In the genomic region with DNA sequence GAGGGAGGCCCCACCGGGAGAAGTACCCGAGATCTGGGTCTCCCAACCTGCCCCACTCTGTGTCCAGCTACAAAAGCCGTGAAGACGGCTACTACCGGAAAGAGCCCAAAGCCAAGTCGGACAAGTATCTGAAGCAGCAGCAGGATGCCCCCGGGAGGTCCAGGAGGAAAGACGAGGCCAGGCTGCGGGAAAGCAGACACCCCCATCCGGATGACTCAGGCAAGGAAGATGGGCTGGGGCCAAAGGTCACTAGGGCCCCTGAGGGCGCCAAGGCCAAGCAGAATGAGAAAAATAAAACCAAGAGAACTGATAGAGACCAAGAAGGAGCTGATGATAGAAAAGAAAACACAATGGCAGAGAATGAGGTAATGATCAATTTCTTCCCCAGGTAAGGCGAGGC, we compare ENCODE assay signal across 15 cellular contexts. TPM values are rescaled to one million over a fixed set of nuclear protein-coding genes. Genes with fewer than 3 reads are reported as not detected.
DNase-seq lines count a peak whose midpoint lies in the region; ATAC-seq and TF ChIP-seq lines count a peak whose summit lies in the region.
"Had no signal": no experiment of that assay in that cellular context is flagged by ENCODE, and none has a peak within 500 bp of the region (broad histone marks: within the 10 kb centered on the region; RNA-seq: fewer than 3 reads in every experiment).

No MANE protein-coding gene starts in this region.

- POLR2A ChIA-PET in SK-N-SH (lab: Yijun Ruan, JAX), result no interaction called here

- H3K9me3 ChIP-seq in left ventricle myocardium inferior (replicated peaks) (no peaks in the 10 kb centered on the region), SK-N-SH (no peaks in the 10 kb centered on the region)
- H3K9me3 ChIP-seq: BLaER1, Caco-2 had no signal

- H3K4me3 ChIP-seq in left ventricle myocardium inferior, result no peak overlapping the region
- H3K4me3 ChIP-seq in astrocyte of the spinal cord (ENCODE audit: low read depth, low read length), result no peak overlapping the region
- H3K4me3 ChIP-seq in SK-N-SH (ENCODE audit: low read depth in 2 of 2, low read length in 1 of 2), result no peak overlapping the region
- H3K4me3 ChIP-seq: BLaER1 had no signal

- H3K27ac ChIP-seq in left ventricle myocardium inferior (replicated peaks), result peak overlapping the region; percentile 85
- no peak overlapping the region for H3K27ac ChIP-seq in SK-N-SH (ENCODE audit: low read depth in 2 of 2, low read length in 1 of 2)
- H3K27ac ChIP-seq: BLaER1 had no signal

- H3K9ac ChIP-seq in SK-N-SH, result no peak overlapping the region
- H3K9ac ChIP-seq: BLaER1 had no signal

- peak overlapping the region; percentile 92 for H3K27ac Mint-ChIP-seq in nephron progenitor cell
- no peak overlapping the region for H3K27ac Mint-ChIP-seq in stimulated activated naive CD8-positive, alpha-beta T cell treated with anti-CD3 and anti-CD28 coated beads, Interleukin-15, amount 100 ng/mL, for 72 hours
- H3K27ac Mint-ChIP-seq: HFFc6 had no signal

- no peaks in the 10 kb centered on the region for H4K20me1 ChIP-seq in SK-N-SH (ENCODE audit: insufficient read depth)
- H4K20me1 ChIP-seq: BLaER1 had no signal

- intact Hi-C loops in left ventricle myocardium inferior (cut with micrococcal nuclease), result no loop called here
- intact Hi-C loops in cardiac septum (cut with DNase I), result no loop called here

- CTCF ChIA-PET in SK-N-SH (lab: Yijun Ruan, JAX), result interaction anchor here (0.8 to 3.9 kb wide), 3 partner anchors 9 to 67 kb away, joined by 3 to 14 read pairs (median 3); no protein-coding TSS in a partner anchor

- no peaks in the 10 kb centered on the region for H3K9me2 ChIP-seq in SK-N-SH

- H3K4me1 Mint-ChIP-seq in nephron progenitor cell, result peaks cover 13% of the 10 kb centered on the region
- peaks cover 64% of the 10 kb centered on the region for H3K4me1 Mint-ChIP-seq in stimulated activated naive CD8-positive, alpha-beta T cell treated with anti-CD3 and anti-CD28 coated beads, Interleukin-15, amount 100 ng/mL, for 72 hours

- peaks cover 2% of the 10 kb centered on the region for H3K27me3 Mint-ChIP-seq in nephron progenitor cell (ENCODE audit: low read depth, poor library complexity)
- no peaks in the 10 kb centered on the region for H3K27me3 Mint-ChIP-seq in stimulated activated naive CD8-positive, alpha-beta T cell treated with anti-CD3 and anti-CD28 coated beads, Interleukin-15, amount 100 ng/mL, for 72 hours
- H3K27me3 Mint-ChIP-seq: CD8-positive, alpha-beta memory T cell had no signal

- peaks cover 95% of the 10 kb centered on the region for H3K4me1 ChIP-seq in left ventricle myocardium inferior
- peaks cover 0 to 4% of the 10 kb centered on the region in 2 experiments; a peak in 1 of 4 replicates for H3K4me1 ChIP-seq in SK-N-SH (ENCODE audit: control insufficient read depth in 1 of 2, insufficient read depth in 2 of 2, low read depth in 1 of 2, low read length in 1 of 2)
- H3K4me1 ChIP-seq: Caco-2 had no signal

- in situ Hi-C loops in astrocyte of the spinal cord (cut with HindIII; ENCODE audit: low sequenced_read_pairs), result no loop called here

- TF ChIP-seq EP300 in SK-N-SH (IDR thresholded peaks at IDR 0.05; ENCODE audit: borderline replicate concordance in 1 of 2, low read depth in 1 of 2, low read length in 1 of 2), result no peak

- no peaks in the 10 kb centered on the region for H3K27me3 ChIP-seq in left ventricle myocardium inferior (ENCODE audit: low read depth)
- H3K27me3 ChIP-seq in SK-N-SH (ENCODE audit: insufficient read depth), result no peaks in the 10 kb centered on the region
- H3K27me3 ChIP-seq: BLaER1 had no signal

- H3K9me3 Mint-ChIP-seq in nephron progenitor cell, result no peaks in the 10 kb centered on the region
- H3K9me3 Mint-ChIP-seq in stimulated activated naive CD8-positive, alpha-beta T cell treated with anti-CD3 and anti-CD28 coated beads, Interleukin-15, amount 100 ng/mL, for 72 hours, result no peaks in the 10 kb centered on the region
- H3K9me3 Mint-ChIP-seq: CD8-positive, alpha-beta memory T cell; HFFc6 had no signal

- H3F3A ChIP-seq in SK-N-SH (replicated peaks; ENCODE audit: insufficient read depth), result no peaks in the 10 kb centered on the region

- H3K4me2 ChIP-seq in SK-N-SH, result no peak overlapping the region
- H3K4me2 ChIP-seq: BLaER1 had no signal

- TF ChIP-seq RAD21 in SK-N-SH (IDR thresholded peaks at IDR 0.05; ENCODE audit: low read length), result no peak

- no peak overlapping the region for H2AFZ ChIP-seq in SK-N-SH (ENCODE audit: low read depth)

- DNase-seq in left ventricle myocardium inferior, result no peak
- no peak for DNase-seq in cardiac septum (ENCODE audit: low spot score)
- peak; percentile 13 for DNase-seq in astrocyte of the spinal cord (ENCODE audit: low read depth, low spot score)
- no peak for DNase-seq in nephron progenitor cell
- DNase-seq in central memory CD4-positive, alpha-beta T cell, result no peak
- no peak for DNase-seq in stimulated activated naive CD8-positive, alpha-beta T cell treated with anti-CD3 and anti-CD28 coated beads, Interleukin-15, amount 100 ng/mL, for 72 hours
- DNase-seq in SK-N-SH, result no peak
- DNase-seq: 8988T; AML-193; Caco-2; CD8-positive, alpha-beta memory T cell; DMS53; HCEC 1CT; HFFc6 had no signal

- no peak for TF ChIP-seq CTCF in left ventricle myocardium inferior (IDR thresholded peaks at IDR 0.05; ENCODE audit: borderline replicate concordance)
- no peak for TF ChIP-seq CTCF in astrocyte of the spinal cord (IDR thresholded peaks at IDR 0.05; ENCODE audit: low read depth, low read length)
- TF ChIP-seq CTCF in nephron progenitor cell (IDR thresholded peaks at IDR 0.05), result no peak
- no peak for TF ChIP-seq CTCF in SK-N-SH (IDR thresholded peaks at IDR 0.05)

- H3K79me2 ChIP-seq in SK-N-SH (ENCODE audit: insufficient read depth), result no peaks in the 10 kb centered on the region

- H3K36me3 ChIP-seq in left ventricle myocardium inferior, result peaks cover 31% of the 10 kb centered on the region
- no peaks in the 10 kb centered on the region for H3K36me3 ChIP-seq in SK-N-SH (replicated peaks in 1 of 2; ENCODE audit: control insufficient read depth in 1 of 2, insufficient read depth in 2 of 2, low read length in 1 of 2)
- H3K36me3 ChIP-seq: BLaER1 had no signal

- peaks cover 9% of the 10 kb centered on the region for H3K36me3 Mint-ChIP-seq in nephron progenitor cell (ENCODE audit: low read depth)
- H3K36me3 Mint-ChIP-seq: CD8-positive, alpha-beta memory T cell had no signal

- no peak overlapping the region for H3K4me3 Mint-ChIP-seq in nephron progenitor cell
- no peak overlapping the region for H3K4me3 Mint-ChIP-seq in stimulated activated naive CD8-positive, alpha-beta T cell treated with anti-CD3 and anti-CD28 coated beads, Interleukin-15, amount 100 ng/mL, for 72 hours
- H3K4me3 Mint-ChIP-seq: CD8-positive, alpha-beta memory T cell; HFFc6 had no signal

- no peak for ATAC-seq in stimulated activated naive CD8-positive, alpha-beta T cell treated with anti-CD3 and anti-CD28 coated beads, Interleukin-15, amount 100 ng/mL, for 72 hours

- 98% methylated on average over 12 of the region's 12 CpGs for WGBS in SK-N-SH (ENCODE audit: low lambda C conversion rate)

TF ChIP-seq in SK-N-SH, 30 proteins besides CTCF, POLR2A, EP300 and RAD21:
- TF ChIP-seq, protein P1, sequence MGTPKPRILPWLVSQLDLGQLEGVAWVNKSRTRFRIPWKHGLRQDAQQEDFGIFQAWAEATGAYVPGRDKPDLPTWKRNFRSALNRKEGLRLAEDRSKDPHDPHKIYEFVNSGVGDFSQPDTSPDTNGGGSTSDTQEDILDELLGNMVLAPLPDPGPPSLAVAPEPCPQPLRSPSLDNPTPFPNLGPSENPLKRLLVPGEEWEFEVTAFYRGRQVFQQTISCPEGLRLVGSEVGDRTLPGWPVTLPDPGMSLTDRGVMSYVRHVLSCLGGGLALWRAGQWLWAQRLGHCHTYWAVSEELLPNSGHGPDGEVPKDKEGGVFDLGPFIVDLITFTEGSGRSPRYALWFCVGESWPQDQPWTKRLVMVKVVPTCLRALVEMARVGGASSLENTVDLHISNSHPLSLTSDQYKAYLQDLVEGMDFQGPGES (IDR thresholded peaks at IDR 0.05; ENCODE audit: low read depth, low read length), result no peak
- TF ChIP-seq TEAD4 (IDR thresholded peaks at IDR 0.05; ENCODE audit: borderline replicate concordance, insufficient read depth), result no peak
- TF ChIP-seq TCF12 (IDR thresholded peaks at IDR 0.05), result no peak
- no peak for TF ChIP-seq CHD2 (IDR thresholded peaks at IDR 0.05; ENCODE audit: low read length, partially characterized antibody)
- TF ChIP-seq FOXJ3 (CRISPR knock-in tag; IDR thresholded peaks at IDR 0.05), result no peak
- no peak for TF ChIP-seq JUND (IDR thresholded peaks at IDR 0.05)
- no peak for TF ChIP-seq POLR2AphosphoS5 (IDR thresholded peaks at IDR 0.05; ENCODE audit: low read depth, low read length)
- TF ChIP-seq MXI1 (IDR thresholded peaks at IDR 0.05; ENCODE audit: low read depth, low read length), result no peak
- no peak for TF ChIP-seq RXRA (IDR thresholded peaks at IDR 0.05; ENCODE audit: borderline replicate concordance, low read depth)
- no peak for TF ChIP-seq EZH2phosphoT487 (IDR thresholded peaks at IDR 0.05; ENCODE audit: borderline replicate concordance, low read depth)
- no peak for TF ChIP-seq FOSL2 (IDR thresholded peaks at IDR 0.05; ENCODE audit: borderline replicate concordance, low read depth)
- TF ChIP-seq NRF1 (IDR thresholded peaks at IDR 0.05; ENCODE audit: low read depth, low read length), result no peak
- TF ChIP-seq, protein P2, sequence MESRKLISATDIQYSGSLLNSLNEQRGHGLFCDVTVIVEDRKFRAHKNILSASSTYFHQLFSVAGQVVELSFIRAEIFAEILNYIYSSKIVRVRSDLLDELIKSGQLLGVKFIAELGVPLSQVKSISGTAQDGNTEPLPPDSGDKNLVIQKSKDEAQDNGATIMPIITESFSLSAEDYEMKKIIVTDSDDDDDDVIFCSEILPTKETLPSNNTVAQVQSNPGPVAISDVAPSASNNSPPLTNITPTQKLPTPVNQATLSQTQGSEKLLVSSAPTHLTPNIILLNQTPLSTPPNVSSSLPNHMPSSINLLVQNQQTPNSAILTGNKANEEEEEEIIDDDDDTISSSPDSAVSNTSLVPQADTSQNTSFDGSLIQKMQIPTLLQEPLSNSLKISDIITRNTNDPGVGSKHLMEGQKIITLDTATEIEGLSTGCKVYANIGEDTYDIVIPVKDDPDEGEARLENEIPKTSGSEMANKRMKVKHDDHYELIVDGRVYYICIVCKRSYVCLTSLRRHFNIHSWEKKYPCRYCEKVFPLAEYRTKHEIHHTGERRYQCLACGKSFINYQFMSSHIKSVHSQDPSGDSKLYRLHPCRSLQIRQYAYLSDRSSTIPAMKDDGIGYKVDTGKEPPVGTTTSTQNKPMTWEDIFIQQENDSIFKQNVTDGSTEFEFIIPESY (IDR thresholded peaks at IDR 0.05; ENCODE audit: borderline replicate concordance, low read depth), result no peak

RNA-seq across cellular contexts. Expression of gene PDCD4, which starts 59.1 kb away (rescaled TPM):
- total RNA-seq in left ventricle myocardium inferior (86.5 TPM), cardiac septum (42.0 TPM)
- 23.3 and 31.1 TPM in 2 replicates for polyA plus RNA-seq in SK-N-SH (2012; rRNA removed)
- 33.5 and 54.6 TPM in 2 replicates for polyA plus RNA-seq in SK-N-SH (2012; cell fraction: cytosol; rRNA removed)
- 6.9 and 18.3 TPM in 2 replicates for polyA plus RNA-seq in SK-N-SH (2012; cell fraction: nucleus; rRNA removed)
